Comparison of ENCODE assay signal across 9 cellular contexts in genomic region chr7:47786557-47787248, GRCh38.
DNase-seq lines count a peak whose midpoint lies in the region; ATAC-seq and TF ChIP-seq lines count a peak whose summit lies in the region.
"Had no signal": no experiment of that assay in that cellular context is flagged by ENCODE, and none has a peak within 500 bp of the region (broad histone marks: within the 10 kb centered on the region; RNA-seq: fewer than 3 reads in every experiment).

No MANE protein-coding gene starts in this region.

- peak; percentile 99 for DNase-seq in AG10803 (ENCODE audit: low read depth)
- DNase-seq in PC-9: peak; percentile 99 to 100
- DNase-seq in fibroblast of gingiva (ENCODE audit: low read depth): peak; percentile 96
- no peak for DNase-seq in NCI-H2227 treated with DMSO at 0.1 percent for 48 hours (lab: John Stamatoyannopoulos, UW)
- no peak for DNase-seq in activated CD8-positive, alpha-beta T cell treated with anti-CD3 and anti-CD28 coated beads for 36 hours
- DNase-seq: NCI-H2029 treated with DMSO at 0.1 percent for 48 hours had no signal

- POLR2A ChIA-PET in PC-9 (lab: Charles Lee; ENCODE audit: unreplicated experiment): interaction anchor here (0.5 to 2.1 kb wide), 5 partner anchors 23 to 1228 kb away, joined by 3 to 10 read pairs (median 5); no protein-coding TSS in a partner anchor
- POLR2A ChIA-PET in activated CD8-positive, alpha-beta T cell treated with anti-CD3 and anti-CD28 coated beads for 36 hours (lab: Charles Lee): no interaction called here

- H2AFZ ChIP-seq in PC-9: no peak overlapping the region
- H2AFZ ChIP-seq in neuron (ENCODE audit: low read depth, low read length): peak overlapping the region; percentile 8

- peaks cover 70% of the 10 kb centered on the region for H3F3A ChIP-seq in PC-9 (ENCODE audit: insufficient read depth, low read depth)

- no peaks in the 10 kb centered on the region for H3K4me1 Mint-ChIP-seq in activated CD8-positive, alpha-beta T cell treated with anti-CD3 and anti-CD28 coated beads for 36 hours (ENCODE audit: low read depth)

- no peaks in the 10 kb centered on the region for H3K36me3 Mint-ChIP-seq in activated CD8-positive, alpha-beta T cell treated with anti-CD3 and anti-CD28 coated beads for 36 hours (ENCODE audit: low read depth)

- peak overlapping the region; percentile 70 for H3K4me2 ChIP-seq in PC-9

- H3K9me3 ChIP-seq in PC-9 (ENCODE audit: insufficient read depth, low read depth) (no peaks in the 10 kb centered on the region), neuron (ENCODE audit: low read length) (no peaks in the 10 kb centered on the region)

- H3K4me1 ChIP-seq in PC-9 (replicated peaks; ENCODE audit: insufficient read depth) (peaks cover 77% of the 10 kb centered on the region), neuron (ENCODE audit: insufficient read depth, low read length) (peaks cover 32% of the 10 kb centered on the region)

- TF ChIP-seq CTCF in AG10803 (conservative IDR thresholded peaks at IDR 0.05; ENCODE audit: low read length): peak; percentile 8; the same call in 1 of the 2 replicates
- no peak for TF ChIP-seq CTCF in PC-9 (conservative IDR thresholded peaks at IDR 0.05)
- no peak for TF ChIP-seq CTCF in activated CD8-positive, alpha-beta T cell treated with anti-CD3 and anti-CD28 coated beads for 36 hours (IDR thresholded peaks at IDR 0.05)

- no peak overlapping the region for H3K27ac Mint-ChIP-seq in activated CD8-positive, alpha-beta T cell treated with anti-CD3 and anti-CD28 coated beads for 36 hours

- no peaks in the 10 kb centered on the region for H3K9me3 Mint-ChIP-seq in activated CD8-positive, alpha-beta T cell treated with anti-CD3 and anti-CD28 coated beads for 36 hours

- H3K27me3 Mint-ChIP-seq in activated CD8-positive, alpha-beta T cell treated with anti-CD3 and anti-CD28 coated beads for 36 hours: peaks cover under 1% of the 10 kb centered on the region

- no peaks in the 10 kb centered on the region for H4K20me1 ChIP-seq in PC-9 (ENCODE audit: insufficient read depth)

- CTCF ChIA-PET in PC-9 (lab: Charles Lee): interaction anchor here (0.8 to 1.0 kb wide), 3 partner anchors 28 to 520 kb away, joined by 3 read pairs; no protein-coding TSS in a partner anchor
- CTCF ChIA-PET in activated CD8-positive, alpha-beta T cell treated with anti-CD3 and anti-CD28 coated beads for 36 hours (lab: Charles Lee): interaction anchor here (0.6 kb wide), 1 partner anchor 31 kb away, joined by 3 read pairs; no protein-coding TSS in a partner anchor

- intact Hi-C loops in PC-9 (cut with micrococcal nuclease; ENCODE audit: unreplicated experiment): loop anchor here (1.0 to 2.0 kb wide), 10 partner anchors 23 to 311 kb away; no protein-coding TSS in a partner anchor
- intact Hi-C loops in activated CD8-positive, alpha-beta T cell treated with anti-CD3 and anti-CD28 coated beads for 36 hours (cut with micrococcal nuclease): no loop called here

- H3K27ac ChIP-seq in PC-9: peak overlapping the region; percentile 93

- H3K79me2 ChIP-seq in PC-9 (ENCODE audit: low read depth): peaks cover 11% of the 10 kb centered on the region

- no peak for ATAC-seq in GM18502 (IDR thresholded peaks at IDR 0.05; ENCODE audit: poor library complexity, unreplicated experiment)
- ATAC-seq in activated CD8-positive, alpha-beta T cell treated with anti-CD3 and anti-CD28 coated beads for 36 hours: no peak
- ATAC-seq in HG03159 (IDR thresholded peaks at IDR 0.05; ENCODE audit: unreplicated experiment): no peak

- H3K4me3 ChIP-seq in AG10803 (ENCODE audit: low read length): no peak overlapping the region
- peak overlapping the region; percentile 20 for H3K4me3 ChIP-seq in PC-9
- H3K4me3 ChIP-seq in neuron (ENCODE audit: low read length): no peak overlapping the region

- no peak overlapping the region for H3K4me3 Mint-ChIP-seq in activated CD8-positive, alpha-beta T cell treated with anti-CD3 and anti-CD28 coated beads for 36 hours

- H3K9me2 ChIP-seq in PC-9 (ENCODE audit: insufficient read depth): peaks cover 3% of the 10 kb centered on the region; the same call in 1 of the 2 replicates

- BruUV-seq in PC-9 (replicated peaks; lab: Mats Ljungman, UMichigan): no TSS peak

- H3K27me3 ChIP-seq in PC-9 (ENCODE audit: insufficient read depth, low read depth) (no peaks in the 10 kb centered on the region), neuron (ENCODE audit: insufficient read depth, low read length) (no peaks in the 10 kb centered on the region)

- H3K36me3 ChIP-seq in PC-9 (ENCODE audit: low read depth) (no peaks in the 10 kb centered on the region), neuron (ENCODE audit: insufficient read depth, low read length) (no peaks in the 10 kb centered on the region)

Comparison
In these comparisons a context has a peak if more than half of its experiments do, and no peak if none do; other contexts are left out.
1. DNase-seq: peak in AG10803 (single experiment), PC-9 (2 of 2) and fibroblast of gingiva (single experiment); none in NCI-H2227 treated with DMSO at 0.1 percent for 48 hours (single experiment) and activated CD8-positive, alpha-beta T cell treated with anti-CD3 and anti-CD28 coated beads for 36 hours (single experiment).